8 cellular contexts compared by ENCODE assay signal in the genomic region with DNA sequence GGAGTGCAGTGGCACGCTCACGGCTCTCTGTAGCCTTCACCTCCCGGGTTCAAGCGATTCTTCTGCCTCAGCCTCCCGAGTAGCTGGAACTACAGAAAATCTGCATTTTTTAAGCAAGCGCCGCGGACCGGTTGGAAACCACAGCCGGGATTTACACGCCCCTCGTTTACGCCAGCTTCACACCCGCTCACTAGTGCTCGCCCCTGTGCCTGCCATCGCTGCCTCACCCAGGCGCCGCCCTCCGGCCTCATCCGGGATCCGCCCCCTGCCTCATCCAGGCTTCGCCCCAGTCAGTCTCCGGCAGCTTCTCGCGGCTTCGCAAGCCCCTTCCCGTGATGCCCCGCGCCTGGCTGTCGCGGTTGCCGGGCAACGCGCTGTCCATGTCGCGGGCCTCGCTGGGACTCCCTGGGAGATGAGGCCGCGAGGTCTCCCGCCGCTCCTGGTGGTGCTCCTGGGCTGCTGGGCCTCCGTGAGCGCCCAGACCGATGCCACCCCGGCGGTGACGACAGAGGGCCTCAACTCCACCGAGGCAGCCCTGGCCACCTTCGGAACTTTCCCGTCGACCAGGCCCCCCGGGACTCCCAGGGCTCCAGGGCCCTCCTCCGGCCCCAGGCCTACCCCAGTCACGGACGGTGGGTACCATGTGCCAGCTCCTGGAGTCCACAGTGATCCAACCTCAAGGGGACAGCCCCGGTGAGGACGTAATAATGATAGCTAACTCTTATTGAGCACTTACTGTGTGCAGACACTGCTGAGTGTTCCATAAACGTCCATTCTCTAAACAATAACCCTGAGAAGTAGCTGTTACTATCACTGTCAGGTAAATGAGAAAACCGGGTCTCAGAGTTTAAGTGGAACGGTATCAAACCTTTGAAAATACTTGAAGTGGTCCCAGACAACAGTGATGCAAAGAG. TPM values are rescaled to one million over a fixed set of nuclear protein-coding genes. Genes with fewer than 3 reads are reported as not detected.
DNase-seq lines count a peak whose midpoint lies in the region; ATAC-seq and TF ChIP-seq lines count a peak whose summit lies in the region.

TSS of gene TCTN1 (plus strand) at position 359 of the 914 bp plus-strand sequence. CDS start at position 413, 54 bp downstream.

- DNase-seq in NCI-H748 (lab: John Stamatoyannopoulos, UW; ENCODE audit: unreplicated experiment): peak; percentile 97
- peak; percentile 95 for DNase-seq in activated CD4-positive, alpha-beta T cell treated with anti-CD3 and anti-CD28 coated beads, Interleukin-2, amount 50 U/mL, for 4 hours
- DNase-seq in left lobe of liver (ENCODE audit: low spot score): peak; percentile 98
- DNase-seq in stimulated activated CD4-positive, alpha-beta T cell treated with anti-CD3 and anti-CD28 coated beads, Interleukin-2, amount 100 ng/mL, for 24 hours: peak; percentile 98 to 99

- H3K36me3 Mint-ChIP-seq in dendritic cell treated with granulocyte-macrophage colony-stimulating factor and Interleukin-4, amounts not matched to agents 40 ng/mL and 50 ng/mL, for 4 days (ENCODE audit: low read depth): no peaks in the 10 kb centered on the region

- no peaks in the 10 kb centered on the region for H3K9me3 Mint-ChIP-seq in dendritic cell treated with granulocyte-macrophage colony-stimulating factor and Interleukin-4, amounts not matched to agents 40 ng/mL and 50 ng/mL, for 4 days

- ATAC-seq in GM19372 (IDR thresholded peaks at IDR 0.05; ENCODE audit: low read depth, unreplicated experiment) (peak; percentile 93), HG03558 (IDR thresholded peaks at IDR 0.05; ENCODE audit: extremely low read depth, unreplicated experiment) (peak; percentile 74), left lobe of liver (peak; percentile 99)

- H3K4me1 Mint-ChIP-seq in dendritic cell treated with granulocyte-macrophage colony-stimulating factor and Interleukin-4, amounts not matched to agents 40 ng/mL and 50 ng/mL, for 4 days (ENCODE audit: low read depth): peaks cover 4% of the 10 kb centered on the region

- TF ChIP-seq CTCF in C4-2B (conservative IDR thresholded peaks at IDR 0.05): no peak

- peak within 1 kb of the TSS; percentile 91 for H3K27ac Mint-ChIP-seq in dendritic cell treated with granulocyte-macrophage colony-stimulating factor and Interleukin-4, amounts not matched to agents 40 ng/mL and 50 ng/mL, for 4 days

- H3K27ac ChIP-seq in C4-2B: peak within 1 kb of the TSS; percentile 81

- peak within 1 kb of the TSS; percentile 89 for H3K4me3 Mint-ChIP-seq in dendritic cell treated with granulocyte-macrophage colony-stimulating factor and Interleukin-4, amounts not matched to agents 40 ng/mL and 50 ng/mL, for 4 days

- H3K27me3 Mint-ChIP-seq in dendritic cell treated with granulocyte-macrophage colony-stimulating factor and Interleukin-4, amounts not matched to agents 40 ng/mL and 50 ng/mL, for 4 days: no peaks in the 10 kb centered on the region

- intact Hi-C loops in dendritic cell treated with granulocyte-macrophage colony-stimulating factor and Interleukin-4, amounts not matched to agents 40 ng/mL and 50 ng/mL, for 4 days (cut with micrococcal nuclease): loop anchor here (1.0 to 2.0 kb wide), 2 partner anchors 9 to 129 kb away; partner anchors contain the start of gene PPP1CC

RNA-seq across cellular contexts. Expression of gene TCTN1, which starts in this region (rescaled TPM):
- total RNA-seq in left lobe of liver: 14.8 TPM

Comparison
In these comparisons a context has a peak if more than half of its experiments do, and no peak if none do; other contexts are left out.
1. Peak in every context shown above with its lines: DNase-seq, ATAC-seq and H3K27ac ChIP-seq.